Comparison of ENCODE assay signal across 28 cellular contexts in the genomic region with DNA sequence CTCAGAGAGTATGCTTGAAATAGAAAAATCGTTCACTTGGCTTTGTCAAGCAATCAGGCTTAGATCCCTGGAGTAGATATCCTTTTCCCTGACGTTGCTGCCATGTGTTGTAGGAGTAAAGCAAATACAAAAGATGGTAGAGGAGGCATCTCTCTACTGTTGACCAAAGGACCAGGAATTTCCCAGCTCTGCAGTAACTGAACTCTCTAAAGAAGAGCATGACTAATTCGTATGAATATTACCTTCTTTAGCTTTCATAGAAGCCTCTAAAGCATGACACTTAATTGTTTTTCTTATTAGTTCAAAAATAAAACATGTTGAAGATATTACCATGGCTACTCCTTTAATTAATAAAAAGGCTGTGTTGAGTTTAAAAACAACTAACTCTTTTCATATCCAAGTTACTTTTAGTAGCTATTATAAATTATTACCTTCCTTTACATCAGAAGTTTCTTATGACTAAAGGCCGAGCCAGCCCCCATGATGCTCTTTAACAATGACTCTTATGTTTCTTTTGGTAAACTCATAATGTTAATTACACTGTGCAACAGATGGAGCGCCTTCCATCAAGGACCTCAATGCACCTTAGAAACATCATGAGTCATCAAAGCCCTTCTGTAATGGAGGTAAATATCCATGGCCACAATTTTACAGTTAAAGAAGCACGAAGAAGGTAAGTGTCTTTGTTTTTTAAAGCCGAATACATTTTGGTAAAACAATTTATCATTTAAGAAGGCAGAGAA.
DNase-seq lines count a peak whose midpoint lies in the region; ATAC-seq and FAIRE-seq lines count a peak whose summit lies in the region.
"Had no signal": no experiment of that assay in that cellular context is flagged by ENCODE, and none has a peak within 500 bp of the region (broad histone marks: within the 10 kb centered on the region; RNA-seq: fewer than 3 reads in every experiment).

No MANE protein-coding gene starts in this region.

- WGBS in small intestine, 3 donors: 74 to 85% (median 79%) methylated on average over 7 of the region's 7 CpGs

- no peaks in the 10 kb centered on the region for H3K36me3 Mint-ChIP-seq in natural killer cell treated with Interleukin-12 subunit alpha and Interleukin-12 subunit beta and Interleukin-15 and Interleukin-18, amount 100 ng/mL, for 72 hours
- H3K36me3 Mint-ChIP-seq: activated naive CD4-positive, alpha-beta T cell treated with anti-CD3 and anti-CD28 coated beads, Interleukin-2, amount 10 ng/mL, durations not matched to agents 7 days and 5 days had no signal

- H3K4me3 Mint-ChIP-seq in natural killer cell treated with Interleukin-12 subunit alpha and Interleukin-12 subunit beta and Interleukin-15 and Interleukin-18, amount 100 ng/mL, for 72 hours: no peak overlapping the region
- H3K4me3 Mint-ChIP-seq: activated naive CD4-positive, alpha-beta T cell treated with anti-CD3 and anti-CD28 coated beads, Interleukin-2, amount 10 ng/mL, durations not matched to agents 7 days and 5 days; nephron progenitor cell had no signal

- H3K27ac Mint-ChIP-seq in natural killer cell treated with Interleukin-12 subunit alpha and Interleukin-12 subunit beta and Interleukin-15 and Interleukin-18, amount 100 ng/mL, for 72 hours: no peak overlapping the region
- H3K27ac Mint-ChIP-seq: activated naive CD4-positive, alpha-beta T cell treated with anti-CD3 and anti-CD28 coated beads, Interleukin-2, amount 10 ng/mL, durations not matched to agents 7 days and 5 days; nephron progenitor cell had no signal

- no peaks in the 10 kb centered on the region for H3K36me3 ChIP-seq in small intestine (ENCODE audit: control insufficient read depth in 2 of 2, insufficient read depth in 2 of 2, low read length in 2 of 2)
- H3K36me3 ChIP-seq: BE2C, gastrocnemius medialis, Peyer's patch, vagina had no signal

- no peak for FAIRE-seq in small intestine (lab: Jason Lieb, UNC)
- FAIRE-seq: A204.1 had no signal

- no peaks in the 10 kb centered on the region for H3K27me3 ChIP-seq in small intestine (ENCODE audit: control insufficient read depth in 2 of 2, insufficient read depth in 2 of 2, low read length in 2 of 2)
- H3K27me3 ChIP-seq: BE2C, gastrocnemius medialis, Peyer's patch, vagina had no signal

- no peaks in the 10 kb centered on the region for H3K4me1 Mint-ChIP-seq in natural killer cell treated with Interleukin-12 subunit alpha and Interleukin-12 subunit beta and Interleukin-15 and Interleukin-18, amount 100 ng/mL, for 72 hours (ENCODE audit: low read depth in 2 of 2)
- H3K4me1 Mint-ChIP-seq: activated naive CD4-positive, alpha-beta T cell treated with anti-CD3 and anti-CD28 coated beads, Interleukin-2, amount 10 ng/mL, durations not matched to agents 7 days and 5 days; nephron progenitor cell had no signal

- H3K9me3 Mint-ChIP-seq in natural killer cell treated with Interleukin-12 subunit alpha and Interleukin-12 subunit beta and Interleukin-15 and Interleukin-18, amount 100 ng/mL, for 72 hours: peaks cover 2% of the 10 kb centered on the region
- H3K9me3 Mint-ChIP-seq: nephron progenitor cell had no signal

- ATAC-seq in GM18873 (IDR thresholded peaks at IDR 0.05; ENCODE audit: low FRiP score, unreplicated experiment): no peak
- no peak for ATAC-seq in natural killer cell treated with Interleukin-12 subunit alpha and Interleukin-12 subunit beta and Interleukin-15 and Interleukin-18, amount 100 ng/mL, for 72 hours
- ATAC-seq: activated CD4-positive, CD25-positive, alpha-beta regulatory T cell treated with anti-CD3 and anti-CD28 coated beads, Interleukin-2, amount 50 U/mL, for 24 hours; esophagus mucosa; gastrocnemius medialis; sciatic nerve had no signal

- H3K27ac ChIP-seq in small intestine (ENCODE audit: low read depth in 1 of 2, low read length in 1 of 2): no peak overlapping the region
- H3K27ac ChIP-seq: gastrocnemius medialis, Peyer's patch, vagina had no signal

- H3K9me3 ChIP-seq in small intestine (ENCODE audit: control insufficient read depth, low read depth): no peaks in the 10 kb centered on the region
- H3K9me3 ChIP-seq: BE2C, gastrocnemius medialis, Peyer's patch, SK-N-SH, vagina had no signal

- no peaks in the 10 kb centered on the region for H3K4me1 ChIP-seq in small intestine (ENCODE audit: control insufficient read depth in 2 of 2, insufficient read depth in 1 of 2, low read depth in 1 of 2, low read length in 1 of 2)
- H3K4me1 ChIP-seq: BE2C, gastrocnemius medialis, vagina had no signal

- peaks cover 7% of the 10 kb centered on the region in 2 donors for H3K27me3 Mint-ChIP-seq in natural killer cell treated with Interleukin-12 subunit alpha and Interleukin-12 subunit beta and Interleukin-15 and Interleukin-18, amount 100 ng/mL, for 72 hours
- H3K27me3 Mint-ChIP-seq: activated naive CD4-positive, alpha-beta T cell treated with anti-CD3 and anti-CD28 coated beads, Interleukin-2, amount 10 ng/mL, durations not matched to agents 7 days and 5 days had no signal

- no peak overlapping the region for H3K4me3 ChIP-seq in small intestine (ENCODE audit: low read depth in 1 of 2, low read length in 2 of 2)
- H3K4me3 ChIP-seq: gastrocnemius medialis, Peyer's patch, vagina had no signal

- DNase-seq in NCI-H146 (lab: John Stamatoyannopoulos, UW) (peak; percentile 4), NCI-H146 treated with DMSO at 0.1 percent for 48 hours (lab: John Stamatoyannopoulos, UW; ENCODE audit: unreplicated experiment) (no peak), M059J (ENCODE audit: low read depth) (peak; percentile 19), SW480 (ENCODE audit: low spot score) (peak; percentile 93), small intestine (peak; percentile 22), T1000 (lab: John Stamatoyannopoulos, UW) (no peak)
- DNase-seq in natural killer cell treated with Interleukin-12 subunit alpha and Interleukin-12 subunit beta and Interleukin-15 and Interleukin-18, amount 100 ng/mL, for 72 hours (ENCODE audit: low spot score): no peak
- DNase-seq: activated naive CD4-positive, alpha-beta T cell treated with anti-CD3 and anti-CD28 coated beads, Interleukin-2, amount 10 ng/mL, durations not matched to agents 7 days and 5 days; activated T-cell treated with anti-CD3 and anti-CD28 coated beads, Interleukin-2, amount 50 U/mL, for 48 hours; aorta; BE2C; COR-L47; gastrocnemius medialis; GDM1; GOT3; Kasumi-1; midbrain; NCI-H2227 treated with DMSO at 0.1 percent for 48 hours; nephron progenitor cell; NK-92 treated with Interleukin-12 subunit alpha and Interleukin-12 subunit beta, amount 100 ng/mL, for 24 hours; Peyer's patch; SK-N-SH had no signal

Comparison
In these comparisons a context has a peak if more than half of its experiments do, and no peak if none do; other contexts are left out.
1. DNase-seq: peak in NCI-H146 (single experiment), M059J (single experiment), SW480 (single experiment) and small intestine (single experiment); none in NCI-H146 treated with DMSO at 0.1 percent for 48 hours (single experiment), T1000 (single experiment) and natural killer cell treated with Interleukin-12 subunit alpha and Interleukin-12 subunit beta and Interleukin-15 and Interleukin-18, amount 100 ng/mL, for 72 hours (single experiment).